Comparison of ENCODE assay signal across 1 cellular context in genomic region chr1:231418101-231418740, GRCh38.
TF ChIP-seq lines count a peak whose summit lies in the region.

No MANE protein-coding gene starts in this region.

TF ChIP-seq in IMR-90, 13 proteins besides CTCF, POLR2A, EP300 and RAD21 (continued from another document):
- no peak for TF ChIP-seq USF2 (IDR thresholded peaks at IDR 0.05; ENCODE audit: low read depth, low read length)
